Comparison of ENCODE assay signal across 12 cellular contexts in genomic region chr11:59107721-59108120, GRCh38. TPM values are rescaled to one million over a fixed set of nuclear protein-coding genes. Genes with fewer than 3 reads are reported as not detected.
DNase-seq lines count a peak whose midpoint lies in the region; ATAC-seq, FAIRE-seq and TF ChIP-seq lines count a peak whose summit lies in the region.
"Not testable (repeated sequence)": the region's sequence is repeated elsewhere in the genome, so short reads cannot be mapped to it uniquely, and the experiment has no call there.
"Had no signal": no experiment of that assay in that cellular context is flagged by ENCODE, and none has a peak within 500 bp of the region (broad histone marks: within the 10 kb centered on the region; RNA-seq: fewer than 3 reads in every experiment).

No MANE protein-coding gene starts in this region.

- not testable (repeated sequence) for TF ChIP-seq RAD21 in A549 (conservative IDR thresholded peaks at IDR 0.05 in 1 of 2, IDR thresholded peaks at IDR 0.05 in 1 of 2); IMR-90 (IDR thresholded peaks at IDR 0.05; ENCODE audit: low read length)

- H2AK9ac ChIP-seq in IMR-90 (replicated peaks; ENCODE audit: low read depth, low read length, poor library complexity) = peak overlapping the region; percentile 7

- H3K4me3 Mint-ChIP-seq in HFFc6 = peak overlapping the region; percentile 96
- peak overlapping the region; percentile 94 for H3K4me3 Mint-ChIP-seq in activated naive CD4-positive, alpha-beta T cell treated with anti-CD3 and anti-CD28 coated beads, Interleukin-2, amount 10 ng/mL, durations not matched to agents 7 days and 5 days
- H3K4me3 Mint-ChIP-seq in nephron progenitor cell = peak overlapping the region; percentile 84

- TF ChIP-seq CTCF in A549 (IDR thresholded peaks at IDR 0.05); HFFc6 (IDR thresholded peaks at IDR 0.05); IMR-90 (conservative IDR thresholded peaks at IDR 0.05; ENCODE audit: low read depth, low read length); RWPE2 (IDR thresholded peaks at IDR 0.05; ENCODE audit: poor library complexity, severe bottlenecking); fibroblast of pulmonary artery (IDR thresholded peaks at IDR 0.05; ENCODE audit: low read length, missing control alignments); nephron progenitor cell (IDR thresholded peaks at IDR 0.05): not testable (repeated sequence)

- not testable (repeated sequence) for DNase-seq in A549 (ENCODE audit: low read depth in 1 of 2, low spot score in 1 of 2); HFFc6; IMR-90; RWPE2 (ENCODE audit: low spot score); fibroblast of pulmonary artery (ENCODE audit: low read depth); nephron progenitor cell
- DNase-seq in activated naive CD4-positive, alpha-beta T cell treated with anti-CD3 and anti-CD28 coated beads, Interleukin-2, amount 10 ng/mL, durations not matched to agents 7 days and 5 days = peak; percentile 55

- not testable (repeated sequence) for H2BK20ac ChIP-seq in IMR-90 (ENCODE audit: low read depth, low read length)

- dilution Hi-C loops in IMR-90 (cut with HindIII; ENCODE audit: low sequenced_read_pairs, unreplicated experiment) = not testable (repeated sequence)

- not testable (repeated sequence) for BruUV-seq in IMR-90 (replicated peaks; lab: Mats Ljungman, UMichigan)

- 54% methylated on average over 10 of the region's 10 CpGs for WGBS in A549 (ENCODE audit: missing lambda C conversion rate)
- WGBS in IMR-90 (ENCODE audit: extremely low coverage in 2 of 2, insufficient read length in 1 of 2), 2 experiments = no CpG with 5 or more reads among the region's 10 CpGs

- not testable (repeated sequence) for H3K9me1 ChIP-seq in IMR-90 (ENCODE audit: insufficient read depth, low read length)

- not testable (repeated sequence) for H2AK5ac ChIP-seq in IMR-90 (ENCODE audit: low read depth, low read length)

- not testable (repeated sequence) for TF ChIP-seq EP300 in A549 (IDR thresholded peaks at IDR 0.05)

- POLR2A ChIA-PET in A549 (lab: Yijun Ruan, JAX); IMR-90 (lab: Charles Lee; ENCODE audit: unreplicated experiment): not testable (repeated sequence)

- H3K79me1 ChIP-seq in IMR-90 (ENCODE audit: low read depth in 1 of 2, low read length in 2 of 2) = not testable (repeated sequence)

- H3K27me3 ChIP-seq in IMR-90 (ENCODE audit: control insufficient read depth, insufficient read depth, low read length); RWPE2 (ENCODE audit: insufficient read depth, poor library complexity, severe bottlenecking): not testable (repeated sequence)

- not testable (repeated sequence) for H3K27me3 Mint-ChIP-seq in HFFc6 (ENCODE audit: insufficient read depth)
- peaks cover 13% of the 10 kb centered on the region for H3K27me3 Mint-ChIP-seq in activated naive CD4-positive, alpha-beta T cell treated with anti-CD3 and anti-CD28 coated beads, Interleukin-2, amount 10 ng/mL, durations not matched to agents 7 days and 5 days
- peaks cover 37% of the 10 kb centered on the region for H3K27me3 Mint-ChIP-seq in nephron progenitor cell (ENCODE audit: low read depth, poor library complexity)

- H3K27ac ChIP-seq in A549 (peak overlapping the region; percentile 51 to 80; a peak in 5 of 6 replicates), RWPE2 (ENCODE audit: poor library complexity, severe bottlenecking) (peak overlapping the region; percentile 55)
- H3K27ac ChIP-seq in IMR-90 (ENCODE audit: insufficient read depth, low read length) = not testable (repeated sequence)

- not testable (repeated sequence) for H3K27ac Mint-ChIP-seq in HFFc6, nephron progenitor cell
- peak overlapping the region; percentile 90 for H3K27ac Mint-ChIP-seq in activated naive CD4-positive, alpha-beta T cell treated with anti-CD3 and anti-CD28 coated beads, Interleukin-2, amount 10 ng/mL, durations not matched to agents 7 days and 5 days

- H3K9me3 Mint-ChIP-seq in HFFc6; activated naive CD4-positive, alpha-beta T cell treated with anti-CD3 and anti-CD28 coated beads, Interleukin-2, amount 10 ng/mL, durations not matched to agents 7 days and 5 days; nephron progenitor cell: not testable (repeated sequence)

- 0 out of 2 replicates have a peak overlapping the region, but pooled peaks have one; percentile 14 for H3K56ac ChIP-seq in IMR-90 (ENCODE audit: extremely low read depth, insufficient read depth, low read length)

- not testable (repeated sequence) for H3K18ac ChIP-seq in IMR-90 (ENCODE audit: low read depth, low read length)

- not testable (repeated sequence) for H4K5ac ChIP-seq in IMR-90 (ENCODE audit: low read depth, low read length)

- CTCF ChIA-PET in A549 (lab: Yijun Ruan, JAX) = interaction anchor here (0.8 to 2.4 kb wide), 4 partner anchors 10 to 51 kb away, joined by 3 to 19 read pairs (median 6); no protein-coding TSS in a partner anchor
- CTCF ChIA-PET in IMR-90 (lab: Yijun Ruan, JAX) = not testable (repeated sequence)
- CTCF ChIA-PET in activated naive CD4-positive, alpha-beta T cell treated with anti-CD3 and anti-CD28 coated beads, Interleukin-2, amount 10 ng/mL, durations not matched to agents 7 days and 5 days (lab: Charles Lee) = interaction anchor here (1.0 to 3.9 kb wide), 6 partner anchors 11 to 51 kb away, joined by 3 to 28 read pairs (median 6); partner anchors contain the start of gene FAM111A

- peak overlapping the region; percentile 32; the same call in 1 of the 2 replicates for H3K9ac ChIP-seq in IMR-90 (ENCODE audit: low read depth, low read length)

- H4K20me1 ChIP-seq in IMR-90 (ENCODE audit: insufficient read depth, low read length) = not testable (repeated sequence)

- not testable (repeated sequence) for FAIRE-seq in A549 (lab: Jason Lieb, UNC)

- not testable (repeated sequence) for H4K8ac ChIP-seq in IMR-90 (ENCODE audit: low read depth in 2 of 2, low read length in 2 of 2)

- not testable (repeated sequence) for ATAC-seq in A549; IMR-90 (ENCODE audit: low read depth)
- ATAC-seq in GM18861 (IDR thresholded peaks at IDR 0.05; ENCODE audit: unreplicated experiment) = peak; percentile 28
- peak; percentile 5; the same call in 2 of the 3 replicates for ATAC-seq in RWPE2 (ENCODE audit: low read depth)

- H3K4me2 ChIP-seq in A549 = peak overlapping the region; percentile 93
- H3K4me2 ChIP-seq in IMR-90 (ENCODE audit: low read depth, low read length) = peak overlapping the region; percentile 71

- H3K4me1 Mint-ChIP-seq in HFFc6 (ENCODE audit: low read depth) = peaks cover 64% of the 10 kb centered on the region
- H3K4me1 Mint-ChIP-seq in activated naive CD4-positive, alpha-beta T cell treated with anti-CD3 and anti-CD28 coated beads, Interleukin-2, amount 10 ng/mL, durations not matched to agents 7 days and 5 days = peaks cover 72% of the 10 kb centered on the region
- peaks cover 35% of the 10 kb centered on the region for H3K4me1 Mint-ChIP-seq in nephron progenitor cell

- H2BK15ac ChIP-seq in IMR-90 (ENCODE audit: low read depth, low read length) = not testable (repeated sequence)

- not testable (repeated sequence) for H3K4ac ChIP-seq in IMR-90 (ENCODE audit: low read depth, low read length)

- H3K23ac ChIP-seq in IMR-90 (ENCODE audit: low read depth, low read length) = not testable (repeated sequence)

- H4K91ac ChIP-seq in IMR-90 (ENCODE audit: insufficient read depth, low read depth, low read length) = not testable (repeated sequence)

- not testable (repeated sequence) for H2BK5ac ChIP-seq in IMR-90 (ENCODE audit: low read depth, low read length, poor library complexity, severe bottlenecking)

- not testable (repeated sequence) for TF ChIP-seq POLR2A in A549 (IDR thresholded peaks at IDR 0.05; ENCODE audit: low read length); IMR-90 (IDR thresholded peaks at IDR 0.05; ENCODE audit: low read depth, low read length)

- peaks cover 12% of the 10 kb centered on the region for H3K4me1 ChIP-seq in A549
- H3K4me1 ChIP-seq in IMR-90 (ENCODE audit: control insufficient read depth, insufficient read depth, low read length) = not testable (repeated sequence)
- H3K4me1 ChIP-seq in RWPE2 (ENCODE audit: insufficient read depth, poor library complexity, severe bottlenecking) = peaks cover 11% of the 10 kb centered on the region

- in situ Hi-C loops in IMR-90 (cut with MboI; ENCODE audit: low sequenced_read_pairs) = not testable (repeated sequence)

- not testable (repeated sequence) for H2BK120ac ChIP-seq in IMR-90 (ENCODE audit: low read depth, low read length)

- H2AFZ ChIP-seq in IMR-90 (replicated peaks; ENCODE audit: low read length, poor library complexity) = peak overlapping the region; percentile 82

- intact Hi-C loops in IMR-90 (cut with micrococcal nuclease) = loop anchor here (2.0 kb wide), 1 partner anchor 35 kb away; the partner anchor contains the start of gene FAM111A

- peak overlapping the region; percentile 67 for H3K4me3 ChIP-seq in A549
- H3K4me3 ChIP-seq in IMR-90 (ENCODE audit: insufficient read depth, low read depth, low read length) = peak overlapping the region; percentile 52; the same call in 1 of the 2 replicates
- H3K4me3 ChIP-seq in RWPE2 (ENCODE audit: severe bottlenecking) = peak overlapping the region; percentile 35
- peak overlapping the region; percentile 62 for H3K4me3 ChIP-seq in fibroblast of pulmonary artery (replicated peaks; ENCODE audit: low read depth, low read length)

- H3K36me3 Mint-ChIP-seq in HFFc6 (ENCODE audit: low read depth) = not testable (repeated sequence)
- H3K36me3 Mint-ChIP-seq in activated naive CD4-positive, alpha-beta T cell treated with anti-CD3 and anti-CD28 coated beads, Interleukin-2, amount 10 ng/mL, durations not matched to agents 7 days and 5 days = peaks cover 48% of the 10 kb centered on the region
- H3K36me3 Mint-ChIP-seq in nephron progenitor cell (ENCODE audit: low read depth) = peaks cover 35% of the 10 kb centered on the region

- H3K14ac ChIP-seq in IMR-90 (replicated peaks; ENCODE audit: low read depth, low read length) = not testable (repeated sequence)

- H3K9me3 ChIP-seq in A549; IMR-90 (ENCODE audit: control insufficient read depth, insufficient read depth, low read length); RWPE2 (ENCODE audit: severe bottlenecking): not testable (repeated sequence)

- not testable (repeated sequence) for H3K36me3 ChIP-seq in IMR-90 (ENCODE audit: control insufficient read depth, insufficient read depth, low read length)
- H3K36me3 ChIP-seq in RWPE2 (ENCODE audit: low read depth) = peaks cover 40% of the 10 kb centered on the region

RNA-seq across cellular contexts. Expression of gene FAM111B, which starts 0.7 kb away (rescaled TPM):
- 6.0 and 6.9 TPM in 2 replicates for polyA plus RNA-seq in A549 (2011; rRNA removed)
- 1.8 and 2.3 TPM in 2 replicates for polyA plus RNA-seq in A549 (2012; cell fraction: cytosol; rRNA removed)
- polyA plus RNA-seq in A549 (2012; cell fraction: nucleus; rRNA removed) = 1.1 and 1.4 TPM in 2 replicates
- polyA plus RNA-seq in A549 (2017; fragmentation: RNase III; extraction: RNeasy Plus Mini Kit Qiagen cat#74134 plus additional on column Dnase treatment) = 11.0 to 12.6 TPM (median 11.6 TPM) in 3 replicates
- 2.6 and 3.9 TPM in 2 replicates for polyA minus RNA-seq in A549 (2011; rRNA and poly(A)+ RNA removed)
- total RNA-seq in HFFc6 (2021; fragmentation: NEBNext Ultra II Directional; extraction: Animal tissue kit (Norgen Biotek cat#: 25700)) = 10 to 100 TPM in 5 of 6 experiments, 1 to 10 TPM in 1; 6.1 to 16.7 (median 13.5) TPM
- total RNA-seq in IMR-90 (2012; rRNA removed) = 9.3 and 13.9 TPM in 2 replicates
- polyA plus RNA-seq in IMR-90 (2012; rRNA removed) = 2.9 and 3.2 TPM in 2 replicates
- 0.18 and 0.50 TPM in 2 replicates for polyA plus RNA-seq in IMR-90 (2012; cell fraction: cytosol; rRNA removed)
- polyA plus RNA-seq in IMR-90 (2012; cell fraction: nucleus; rRNA removed; ENCODE audit: low replicate concordance) = 0.15 and 0.73 TPM in 2 replicates

RNA-seq across cellular contexts. Expression of gene GLYATL1B, which starts 21.6 kb away (rescaled TPM):
- polyA plus RNA-seq in A549 (2011; rRNA removed) (not detected in 2 replicates), A549 (2017; fragmentation: RNase III; extraction: RNeasy Plus Mini Kit Qiagen cat#74134 plus additional on column Dnase treatment) (not detected in 3 replicates), IMR-90 (2012; rRNA removed) (not detected in 2 replicates)
- not detected in 2 replicates for polyA plus RNA-seq in A549 (2012; cell fraction: cytosol; rRNA removed)
- not detected in 2 replicates for polyA plus RNA-seq in A549 (2012; cell fraction: nucleus; rRNA removed)
- polyA minus RNA-seq in A549 (2011; rRNA and poly(A)+ RNA removed) = not detected in 2 replicates
- total RNA-seq in HFFc6 (2021; fragmentation: NEBNext Ultra II Directional; extraction: Animal tissue kit (Norgen Biotek cat#: 25700)) = not detected
- not detected in 2 replicates for total RNA-seq in IMR-90 (2012; rRNA removed)
- polyA plus RNA-seq in IMR-90 (2012; cell fraction: cytosol; rRNA removed) = not detected in 2 replicates
- not detected in 2 replicates for polyA plus RNA-seq in IMR-90 (2012; cell fraction: nucleus; rRNA removed; ENCODE audit: low replicate concordance)
- total RNA-seq: A172, adrenal gland, mononuclear cell, tibial nerve had no signal
- polyA plus RNA-seq: adrenal gland had no signal

RNA-seq across cellular contexts. Expression of gene FAM111A, which starts 34.9 kb away (rescaled TPM):
- polyA plus RNA-seq in A549 (2011; rRNA removed) = 21.8 TPM in 2 replicates
- polyA plus RNA-seq in A549 (2012; cell fraction: cytosol; rRNA removed) = 3.6 and 3.8 TPM in 2 replicates
- polyA plus RNA-seq in A549 (2012; cell fraction: nucleus; rRNA removed) = 4.8 and 9.6 TPM in 2 replicates
- 13.4 to 14.2 TPM (median 14.0 TPM) in 3 replicates for polyA plus RNA-seq in A549 (2017; fragmentation: RNase III; extraction: RNeasy Plus Mini Kit Qiagen cat#74134 plus additional on column Dnase treatment)
- polyA minus RNA-seq in A549 (2011; rRNA and poly(A)+ RNA removed) = 8.9 and 10.5 TPM in 2 replicates
- 10 to 100 TPM; 28.7 to 56.6 (median 46.7) TPM for total RNA-seq in HFFc6 (2021; fragmentation: NEBNext Ultra II Directional; extraction: Animal tissue kit (Norgen Biotek cat#: 25700))
- 36.4 and 46.1 TPM in 2 replicates for total RNA-seq in IMR-90 (2012; rRNA removed)
- polyA plus RNA-seq in IMR-90 (2012; rRNA removed) = 14.4 and 19.9 TPM in 2 replicates
- 2.2 and 3.0 TPM in 2 replicates for polyA plus RNA-seq in IMR-90 (2012; cell fraction: cytosol; rRNA removed)
- polyA plus RNA-seq in IMR-90 (2012; cell fraction: nucleus; rRNA removed; ENCODE audit: low replicate concordance) = 14.9 and 66.0 TPM in 2 replicates
